1 cellular context compared by ENCODE assay signal in the genomic region with DNA sequence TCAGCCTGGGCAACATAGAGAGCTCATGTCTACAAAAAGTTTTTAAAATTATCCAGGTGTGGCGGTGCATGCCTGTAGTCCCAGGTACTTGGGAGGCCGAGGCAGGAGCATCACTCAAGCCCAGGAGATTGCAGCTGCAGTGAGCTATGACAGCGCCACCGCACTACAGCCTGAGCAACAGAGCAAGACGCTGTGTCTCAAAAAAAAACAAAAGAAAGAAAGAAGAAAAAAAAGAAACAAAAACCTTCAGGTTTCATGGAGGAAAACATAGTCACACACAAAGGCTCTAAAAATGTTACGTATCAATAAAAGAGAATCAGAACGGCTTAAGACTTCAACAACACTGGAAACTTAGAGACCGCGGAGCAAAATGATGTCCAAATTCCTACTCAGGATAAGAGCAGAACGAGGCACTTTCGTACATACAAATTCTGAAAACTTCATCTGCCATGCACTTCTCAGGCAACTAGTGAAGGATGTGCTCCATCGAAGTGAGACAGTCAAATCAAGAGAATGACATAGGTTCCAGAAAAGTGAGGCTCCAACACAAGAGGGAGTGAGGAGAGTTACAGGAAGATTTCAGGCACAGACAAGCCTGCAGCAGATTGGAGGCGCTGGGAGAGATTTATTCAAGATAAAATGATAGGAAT.
TF ChIP-seq lines count a peak whose summit lies in the region.

No MANE protein-coding gene starts in this region.

TF ChIP-seq in HepG2, 621 proteins besides CTCF, POLR2A, EP300 and RAD21:
- TF ChIP-seq, protein P1, sequence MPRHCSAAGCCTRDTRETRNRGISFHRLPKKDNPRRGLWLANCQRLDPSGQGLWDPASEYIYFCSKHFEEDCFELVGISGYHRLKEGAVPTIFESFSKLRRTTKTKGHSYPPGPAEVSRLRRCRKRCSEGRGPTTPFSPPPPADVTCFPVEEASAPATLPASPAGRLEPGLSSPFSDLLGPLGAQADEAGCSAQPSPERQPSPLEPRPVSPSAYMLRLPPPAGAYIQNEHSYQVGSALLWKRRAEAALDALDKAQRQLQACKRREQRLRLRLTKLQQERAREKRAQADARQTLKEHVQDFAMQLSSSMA (CRISPR knock-in tag; IDR thresholded peaks at IDR 0.05), result no peak
- peak; percentile 40 for TF ChIP-seq PRPF4 (IDR thresholded peaks at IDR 0.05; ENCODE audit: low read depth, low read length, poor library complexity, severe bottlenecking)
